Comparison of ENCODE assay signal across 6 cellular contexts in genomic region chr4:117786566-117786965, GRCh38.
"Had no signal": no experiment of that assay in that cellular context is flagged by ENCODE, and none has a peak within 500 bp of the region (broad histone marks: within the 10 kb centered on the region; RNA-seq: fewer than 3 reads in every experiment).

No MANE protein-coding gene starts in this region.

- H3K4me3 Mint-ChIP-seq: GM23338, H9, IgD-negative memory B cell had no signal

- H3K4me1 Mint-ChIP-seq: IgD-negative memory B cell had no signal

- H3K9me3 Mint-ChIP-seq: GM23338, H9 had no signal

- H3K4me3 ChIP-seq: GM23338 had no signal

- H2AFZ ChIP-seq: GM23338 had no signal

- H3K27me3 Mint-ChIP-seq: IgD-negative memory B cell had no signal

- H3K36me3 Mint-ChIP-seq: IgD-negative memory B cell had no signal

- H3K27ac Mint-ChIP-seq: GM23338, H9, IgD-negative memory B cell had no signal

- H3K27ac ChIP-seq: HL-60 had no signal

- DNase-seq: H9, HCEC 1CT had no signal

- ATAC-seq: GM23338, HepG2 had no signal

- H3K4me2 ChIP-seq: GM23338 had no signal
